In the genomic region with DNA sequence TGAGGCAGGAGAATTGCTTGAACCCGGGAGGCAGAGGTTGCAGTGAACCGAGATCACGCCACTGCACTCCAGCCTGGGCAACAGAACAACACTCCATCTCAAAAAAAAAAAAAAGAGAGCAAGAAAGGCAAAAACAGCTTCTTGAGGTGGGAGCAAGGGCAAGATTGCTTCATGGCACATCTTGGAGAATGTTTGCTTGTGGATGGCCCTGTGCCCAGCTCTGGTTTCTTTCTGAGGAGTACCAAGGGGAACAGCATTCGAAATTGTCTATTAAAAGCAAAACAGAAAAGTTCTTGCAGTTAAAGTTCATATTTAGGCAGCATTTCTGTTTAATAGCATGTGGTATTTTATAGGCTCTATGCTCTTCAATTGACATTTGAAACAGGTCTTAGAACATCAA, we compare ENCODE assay signal across 13 cellular contexts.
A peak's percentile ranks its signal among the peaks of the same experiment; 100 is the strongest.
DNase-seq lines count a peak whose midpoint lies in the region; ATAC-seq and TF ChIP-seq lines count a peak whose summit lies in the region.
"Had no signal": no experiment of that assay in that cellular context is flagged by ENCODE, and none has a peak within 500 bp of the region (broad histone marks: within the 10 kb centered on the region; RNA-seq: fewer than 3 reads in every experiment).

No MANE protein-coding gene starts in this region.

- H3K9me3 ChIP-seq in gastroesophageal sphincter (no peaks in the 10 kb centered on the region), stomach smooth muscle (ENCODE audit: control insufficient read depth in 2 of 2, low read length in 2 of 2) (no peaks in the 10 kb centered on the region)

- ATAC-seq in gastroesophageal sphincter (peak; percentile 63), memory B cell (ENCODE audit: low read depth) (no peak), sciatic nerve (no peak)

- CTCF ChIA-PET in MCF 10A (lab: Yijun Ruan, JAX): no interaction called here

- H3K9me3 Mint-ChIP-seq in memory B cell: no peaks in the 10 kb centered on the region
- H3K9me3 Mint-ChIP-seq in MCF 10A (ENCODE audit: unreplicated experiment): no peaks in the 10 kb centered on the region
- H3K9me3 Mint-ChIP-seq: CD4-positive, alpha-beta T cell; H9 had no signal

- no TSS peak for BruUV-seq in MCF 10A (replicated peaks; lab: Mats Ljungman, UMichigan)

- DNase-seq in memory B cell (ENCODE audit: low spot score in 2 of 2): no peak
- no peak for DNase-seq in MCF 10A (ENCODE audit: unreplicated experiment)
- DNase-seq in NCI-H2107 treated with DMSO at 0.1 percent for 48 hours (lab: John Stamatoyannopoulos, UW; ENCODE audit: unreplicated experiment): no peak
- no peak for DNase-seq in KG1 (lab: John Stamatoyannopoulos, UW)
- DNase-seq in sciatic nerve (ENCODE audit: low spot score): no peak
- DNase-seq: CD4-positive, alpha-beta T cell; DMS153; EL; GOT3; H9 had no signal

- H3K27me3 Mint-ChIP-seq in memory B cell: peaks cover 1% of the 10 kb centered on the region
- H3K27me3 Mint-ChIP-seq in MCF 10A (ENCODE audit: insufficient read depth, unreplicated experiment): peaks cover 7% of the 10 kb centered on the region
- H3K27me3 Mint-ChIP-seq: CD4-positive, alpha-beta T cell had no signal

- H3K4me3 Mint-ChIP-seq in memory B cell (no peak overlapping the region), MCF 10A (ENCODE audit: unreplicated experiment) (no peak overlapping the region)
- H3K4me3 Mint-ChIP-seq: B cell; CD4-positive, alpha-beta T cell; H9 had no signal

- no peak overlapping the region for H3K9ac ChIP-seq in stomach smooth muscle (ENCODE audit: low read length in 2 of 2)

- intact Hi-C loops in MCF 10A (cut with micrococcal nuclease): no loop called here
- intact Hi-C loops in sciatic nerve (cut with DNase I): no loop called here

- H3K27ac Mint-ChIP-seq in memory B cell: peak overlapping the region; percentile 33
- no peak overlapping the region for H3K27ac Mint-ChIP-seq in MCF 10A (ENCODE audit: low read depth, unreplicated experiment)
- H3K27ac Mint-ChIP-seq: B cell; CD4-positive, alpha-beta T cell had no signal

- H3K4me3 ChIP-seq in gastroesophageal sphincter (no peak overlapping the region), stomach smooth muscle (ENCODE audit: low read length in 2 of 2) (no peak overlapping the region)

- no peak for TF ChIP-seq POLR2A in gastroesophageal sphincter (IDR thresholded peaks at IDR 0.05)

- H3K4me1 ChIP-seq in gastroesophageal sphincter (peaks cover 0 to 30% (median 4%) of the 10 kb centered on the region in 3 donors), stomach smooth muscle (ENCODE audit: control insufficient read depth, insufficient read depth, low read length) (peaks cover 32% of the 10 kb centered on the region)

- peak overlapping the region in 3 of 4 donors; percentile 9 to 56 (median 55) for H3K27ac ChIP-seq in gastroesophageal sphincter
- peak overlapping the region; percentile 64 for H3K27ac ChIP-seq in stomach smooth muscle (ENCODE audit: low read length)

- POLR2A ChIA-PET in MCF 10A (lab: Yijun Ruan, JAX): no interaction called here

- no peak for TF ChIP-seq EP300 in gastroesophageal sphincter (IDR thresholded peaks at IDR 0.05)

- TF ChIP-seq CTCF in gastroesophageal sphincter (IDR thresholded peaks at IDR 0.05) (no peak), MCF 10A (IDR thresholded peaks at IDR 0.05; ENCODE audit: unreplicated experiment) (no peak)

- 58% methylated on average over 1 of the region's 4 CpGs; no CpG with 5 or more reads in 1 of the 2 donors for WGBS in gastroesophageal sphincter (ENCODE audit: low coverage in 1 of 2), 2 donors

- no peaks in the 10 kb centered on the region for H3K27me3 ChIP-seq in gastroesophageal sphincter
- H3K27me3 ChIP-seq in stomach smooth muscle (ENCODE audit: control insufficient read depth in 1 of 2, insufficient read depth in 2 of 2, low read length in 2 of 2): no peaks in the 10 kb centered on the region

- H3K36me3 ChIP-seq in gastroesophageal sphincter (no peaks in the 10 kb centered on the region), stomach smooth muscle (ENCODE audit: control insufficient read depth in 2 of 2, insufficient read depth in 2 of 2, low read length in 2 of 2) (no peaks in the 10 kb centered on the region)

- H3K36me3 Mint-ChIP-seq in memory B cell (no peaks in the 10 kb centered on the region), MCF 10A (ENCODE audit: insufficient read depth, unreplicated experiment) (no peaks in the 10 kb centered on the region)

- no peaks in the 10 kb centered on the region for H3K4me1 Mint-ChIP-seq in memory B cell
- no peaks in the 10 kb centered on the region for H3K4me1 Mint-ChIP-seq in MCF 10A (ENCODE audit: insufficient read depth, unreplicated experiment)
- H3K4me1 Mint-ChIP-seq: B cell, H9 had no signal
